Comparison of ENCODE assay signal across 25 cellular contexts in genomic region chr1:116365353-116365780, GRCh38. TPM values are rescaled to one million over a fixed set of nuclear protein-coding genes. Genes with fewer than 3 reads are reported as not detected.
DNase-seq lines count a peak whose midpoint lies in the region; ATAC-seq and TF ChIP-seq lines count a peak whose summit lies in the region.
"Had no signal": no experiment of that assay in that cellular context is flagged by ENCODE, and none has a peak within 500 bp of the region (broad histone marks: within the 10 kb centered on the region; RNA-seq: fewer than 3 reads in every experiment).

No MANE protein-coding gene starts in this region.

- H4K20me1 ChIP-seq in neural progenitor cell (ENCODE audit: low read depth) = no peaks in the 10 kb centered on the region
- H4K20me1 ChIP-seq: BLaER1 had no signal

- no peak for TF ChIP-seq POLR2A in heart left ventricle (IDR thresholded peaks at IDR 0.05)

- peak overlapping the region; percentile 85 for H3K27ac ChIP-seq in SK-N-MC
- peak overlapping the region in 1 of 12 donors; percentile 11 for H3K27ac ChIP-seq in heart left ventricle
- no peak overlapping the region for H3K27ac ChIP-seq in neural progenitor cell
- no peak overlapping the region for H3K27ac ChIP-seq in tibial artery
- H3K27ac ChIP-seq: BLaER1, GM23248, neutrophil had no signal

- H3K4me1 ChIP-seq in heart left ventricle (peaks cover 0 to 18% (median 9%) of the 10 kb centered on the region in 12 donors), neural progenitor cell (no peaks in the 10 kb centered on the region), tibial artery (no peaks in the 10 kb centered on the region)

- no peak overlapping the region for H3K4me3 Mint-ChIP-seq in neural progenitor cell
- H3K4me3 Mint-ChIP-seq: activated CD8-positive, alpha-beta T cell treated with anti-CD3 and anti-CD28 coated beads, Interleukin-2, amount 10 ng/mL, durations not matched to agents 7 days and 5 days; type B pancreatic cell had no signal

- H3K9me3 Mint-ChIP-seq in neural progenitor cell = no peaks in the 10 kb centered on the region
- H3K9me3 Mint-ChIP-seq: type B pancreatic cell had no signal

- H3K4me3 ChIP-seq in SK-N-MC = peak overlapping the region; percentile 45
- H3K4me3 ChIP-seq in heart left ventricle = no peak overlapping the region
- H3K4me3 ChIP-seq in neural progenitor cell = no peak overlapping the region
- H3K4me3 ChIP-seq in tibial artery = no peak overlapping the region
- H3K4me3 ChIP-seq: BLaER1, GM23248, lung, stomach had no signal

- H3K9me3 ChIP-seq in SK-N-MC (ENCODE audit: low read depth, low read length) (no peaks in the 10 kb centered on the region), heart left ventricle (no peaks in the 10 kb centered on the region), neural progenitor cell (ENCODE audit: low read depth) (no peaks in the 10 kb centered on the region), tibial artery (no peaks in the 10 kb centered on the region)
- H3K9me3 ChIP-seq: BLaER1, neutrophil, stomach had no signal

- ATAC-seq in Right ventricle myocardium superior (ENCODE audit: poor library complexity) = peak; percentile 76
- peak in 3 of 4 donors; percentile 65 to 72 (median 68) for ATAC-seq in heart left ventricle
- no peak for ATAC-seq in HG03469 (IDR thresholded peaks at IDR 0.05; ENCODE audit: unreplicated experiment)
- no peak for ATAC-seq in left lobe of liver
- ATAC-seq: activated CD4-positive, CD25-positive, alpha-beta regulatory T cell treated with anti-CD3 and anti-CD28 coated beads, Interleukin-2, amount 50 U/mL, for 24 hours; activated CD8-positive, alpha-beta T cell treated with anti-CD3 and anti-CD28 coated beads, Interleukin-2, amount 10 ng/mL, durations not matched to agents 7 days and 5 days had no signal

- no peak overlapping the region for H3K4me2 ChIP-seq in neural progenitor cell
- H3K4me2 ChIP-seq: BLaER1 had no signal

- TF ChIP-seq CTCF in heart left ventricle (IDR thresholded peaks at IDR 0.05) = no peak
- no peak for TF ChIP-seq CTCF in neural progenitor cell (IDR thresholded peaks at IDR 0.05)
- TF ChIP-seq CTCF in tibial artery (IDR thresholded peaks at IDR 0.05) = no peak

- H2AFZ ChIP-seq in neural progenitor cell (replicated peaks) = no peak overlapping the region
- H2AFZ ChIP-seq: GM23248 had no signal

- no peak overlapping the region for H3K27ac Mint-ChIP-seq in neural progenitor cell
- H3K27ac Mint-ChIP-seq: activated CD8-positive, alpha-beta T cell treated with anti-CD3 and anti-CD28 coated beads, Interleukin-2, amount 10 ng/mL, durations not matched to agents 7 days and 5 days had no signal

- WGBS in heart left ventricle, 4 donors = 24 to 33% (median 32%) methylated on average over 5 of the region's 5 CpGs

- H3F3A ChIP-seq in neural progenitor cell (ENCODE audit: low read depth) = no peaks in the 10 kb centered on the region

- H3K36me3 ChIP-seq in SK-N-MC (ENCODE audit: insufficient read depth, low read length) (no peaks in the 10 kb centered on the region), heart left ventricle (no peaks in the 10 kb centered on the region), neural progenitor cell (no peaks in the 10 kb centered on the region), tibial artery (no peaks in the 10 kb centered on the region)
- H3K36me3 ChIP-seq: BLaER1, neutrophil, stomach had no signal

- H3K36me3 Mint-ChIP-seq in neural progenitor cell = no peaks in the 10 kb centered on the region
- H3K36me3 Mint-ChIP-seq: type B pancreatic cell had no signal

- peaks cover 5% of the 10 kb centered on the region for H3K27me3 Mint-ChIP-seq in neural progenitor cell (ENCODE audit: insufficient read depth, low read depth)
- H3K27me3 Mint-ChIP-seq: type B pancreatic cell had no signal

- H3K27me3 ChIP-seq in heart left ventricle = no peaks in the 10 kb centered on the region
- H3K27me3 ChIP-seq in neural progenitor cell = no peaks in the 10 kb centered on the region
- no peaks in the 10 kb centered on the region for H3K27me3 ChIP-seq in tibial artery
- H3K27me3 ChIP-seq: BLaER1, stomach had no signal

- no peaks in the 10 kb centered on the region for H3K4me1 Mint-ChIP-seq in neural progenitor cell

- H3K79me2 ChIP-seq in neural progenitor cell (ENCODE audit: low read depth) = no peaks in the 10 kb centered on the region

- intact Hi-C loops in Right ventricle myocardium superior (cut with DNase I) (loop anchor here (10.0 kb wide), 1 partner anchor 211 kb away; no protein-coding TSS in a partner anchor), cardiac septum (cut with DNase I) (no loop called here), heart left ventricle (cut with DNase I) (loop anchor here in 2 of 10 donors (5.0 kb wide), 2 partner anchors 127 to 198 kb away; no protein-coding TSS in a partner anchor), tibial artery (cut with DNase I; ENCODE audit: low total_unique reads) (loop anchor here (10.0 kb wide), 1 partner anchor 49 kb away; no protein-coding TSS in a partner anchor)

- peak overlapping the region; percentile 48 for H3K9ac ChIP-seq in SK-N-MC (ENCODE audit: insufficient read length)
- no peak overlapping the region for H3K9ac ChIP-seq in neural progenitor cell
- H3K9ac ChIP-seq: BLaER1, GM23248 had no signal

- peak; percentile 33 for DNase-seq in Right ventricle myocardium superior
- DNase-seq in cardiac septum (ENCODE audit: low spot score) = no peak
- DNase-seq in SK-N-MC (ENCODE audit: low read depth, low spot score) = no peak
- DNase-seq in heart left ventricle = peak in 1 of 5 donors; percentile 41
- DNase-seq in neural progenitor cell (ENCODE audit: low spot score) = no peak
- no peak for DNase-seq in left lobe of liver (ENCODE audit: low spot score)
- DNase-seq in tibial artery = no peak
- DNase-seq: activated CD8-positive, alpha-beta T cell treated with anti-CD3 and anti-CD28 coated beads, Interleukin-2, amount 10 ng/mL, durations not matched to agents 7 days and 5 days; activated naive CD4-positive, alpha-beta T cell treated with Interleukin-2 at 50 U/mL for 16 hours; activated T-cell treated with anti-CD3 and anti-CD28 coated beads, Interleukin-2, amount 50 U/mL, for 1 hour; central memory CD4-positive, alpha-beta T cell; COR-L47; EL; GM23248; hippocampal formation; NCI-H187; RPMI8226; stimulated activated CD4-positive, alpha-beta T cell treated with anti-CD3 and anti-CD28 coated beads, Interleukin-12 subunit alpha, Interleukin-12 subunit beta, amount 100 ng/mL, for 4 hours; stomach had no signal

RNA-seq across cellular contexts. Expression of gene ATP1A1, which starts 7.7 kb away (rescaled TPM):
- total RNA-seq in Right ventricle myocardium superior = 255 TPM
- 192 TPM for total RNA-seq in cardiac septum
- total RNA-seq in heart left ventricle = 100 to 1,000 TPM; 175 to 436 (median 241) TPM
- 100 to 1,000 TPM; 115 to 896 TPM for polyA plus RNA-seq in heart left ventricle
- 61.5 and 92.5 TPM in 2 replicates for total RNA-seq in neural progenitor cell (ENCODE audit: low replicate concordance)
- 110 TPM for total RNA-seq in left lobe of liver

Comparison
In these comparisons a context has a peak if more than half of its experiments do, and no peak if none do; other contexts are left out.
1. ATAC-seq: peak in Right ventricle myocardium superior (single experiment) and heart left ventricle (3 of 4); none in HG03469 (single experiment) and left lobe of liver (single experiment).